In the genomic region with DNA sequence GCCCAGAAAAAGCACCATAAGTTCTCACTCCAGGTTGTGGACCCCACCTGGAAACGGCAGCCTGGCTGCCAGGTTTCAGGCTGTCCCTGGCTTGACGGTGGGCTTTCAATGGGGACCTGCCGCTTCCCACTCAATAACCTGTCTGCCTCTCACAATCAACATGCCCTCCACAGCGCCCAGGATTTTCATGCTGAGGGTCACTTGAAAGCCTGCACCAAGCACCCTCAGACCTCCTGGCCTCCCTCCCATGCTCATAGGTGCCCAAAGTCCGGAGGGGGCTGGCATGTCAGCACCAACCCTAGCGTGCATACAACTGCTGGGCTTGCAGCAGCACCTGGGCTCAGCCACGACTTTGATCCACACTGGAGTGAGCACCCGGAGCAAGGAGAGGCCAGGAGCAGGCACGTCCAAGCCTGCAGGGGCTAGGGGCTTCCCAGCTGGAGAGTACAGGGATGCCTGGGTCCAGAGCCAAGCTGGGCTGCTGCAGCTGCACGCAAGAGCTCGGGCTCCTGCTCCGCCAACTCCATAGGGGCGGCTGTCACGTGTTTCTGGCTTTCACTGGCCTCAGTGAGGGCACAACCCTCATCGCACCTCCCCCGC, we compare ENCODE assay signal across 23 cellular contexts.
"Had no signal": no experiment of that assay in that cellular context is flagged by ENCODE, and none has a peak within 500 bp of the region (broad histone marks: within the 10 kb centered on the region; RNA-seq: fewer than 3 reads in every experiment).

No MANE protein-coding gene starts in this region.

- H3K4me3 Mint-ChIP-seq: activated CD8-positive, alpha-beta memory T cell treated with anti-CD3 and anti-CD28 coated beads, Interleukin-2, amount 10 ng/mL, durations not matched to agents 7 days and 5 days; activated naive CD4-positive, alpha-beta T cell treated with anti-CD3 and anti-CD28 coated beads, Interleukin-2, amount 50 U/mL, for 24 hours; natural killer cell; T-cell had no signal

- H3K36me3 ChIP-seq: adrenal gland, esophagus muscularis mucosa, prostate gland, tibial artery, vagina had no signal

- H3K4me1 ChIP-seq: adrenal gland, esophagus muscularis mucosa, prostate gland, tibial artery, vagina had no signal

- DNase-seq: activated CD4-positive, alpha-beta T cell treated with anti-CD3 and anti-CD28 coated beads for 1 hour; activated CD4-positive, alpha-beta T cell treated with anti-CD3 and anti-CD28 coated beads, Interleukin-2, amount 50 U/mL, for 4 hours; activated CD8-positive, alpha-beta memory T cell treated with anti-CD3 and anti-CD28 coated beads, Interleukin-2, amount 10 ng/mL, durations not matched to agents 7 days and 5 days; activated T-cell treated with anti-CD3 and anti-CD28 coated beads, Interleukin-2, amount 50 U/mL, for 1 hour; adrenal gland; kidney glomerular epithelial cell; left ventricle myocardium superior; mesenchymal stem cell; natural killer cell; nucleus accumbens; stimulated activated CD4-positive, alpha-beta T cell treated with anti-CD3 and anti-CD28 coated beads, Interleukin-12 subunit alpha, Interleukin-12 subunit beta, amount 100 ng/mL, for 4 hours; stimulated activated CD4-positive, alpha-beta T cell treated with anti-CD3 and anti-CD28 coated beads, Interleukin-2, amount 100 ng/mL, for 24 hours; stimulated activated naive CD4-positive, alpha-beta T cell; T-cell; T-helper 9 cell; tibial artery had no signal

- H3K27ac Mint-ChIP-seq: activated CD8-positive, alpha-beta memory T cell treated with anti-CD3 and anti-CD28 coated beads, Interleukin-2, amount 10 ng/mL, durations not matched to agents 7 days and 5 days; activated naive CD4-positive, alpha-beta T cell treated with anti-CD3 and anti-CD28 coated beads, Interleukin-2, amount 50 U/mL, for 24 hours; activated T-helper 2 cell treated with anti-CD3 and anti-CD28 coated beads, Interferon-gamma antibody, Interleukin-2, Interleukin-4, amounts not matched to agents 10 μg/mL and 5 μg/mL and 100 μg/mL, durations not matched to agents 14 hours and 24 hours and 36 hours; natural killer cell; T-cell had no signal

- FAIRE-seq: colon had no signal

- H3K9me3 ChIP-seq: adrenal gland, esophagus muscularis mucosa, prostate gland, tibial artery, vagina had no signal

- H3K27me3 Mint-ChIP-seq: activated CD8-positive, alpha-beta memory T cell treated with anti-CD3 and anti-CD28 coated beads, Interleukin-2, amount 10 ng/mL, durations not matched to agents 7 days and 5 days; activated naive CD4-positive, alpha-beta T cell treated with anti-CD3 and anti-CD28 coated beads, Interleukin-2, amount 50 U/mL, for 24 hours; T-cell had no signal

- H3K4me3 ChIP-seq: adrenal gland, esophagus muscularis mucosa, hepatocyte, prostate gland, tibial artery, vagina had no signal

- H3K27me3 ChIP-seq: adrenal gland, esophagus muscularis mucosa, hepatocyte, tibial artery, vagina had no signal

- H3K4me1 Mint-ChIP-seq: activated CD8-positive, alpha-beta memory T cell treated with anti-CD3 and anti-CD28 coated beads, Interleukin-2, amount 10 ng/mL, durations not matched to agents 7 days and 5 days; activated naive CD4-positive, alpha-beta T cell treated with anti-CD3 and anti-CD28 coated beads, Interleukin-2, amount 50 U/mL, for 24 hours; natural killer cell; T-cell had no signal

- H3K27ac ChIP-seq: adrenal gland, esophagus muscularis mucosa, hepatocyte, prostate gland, tibial artery, vagina had no signal

- H3K79me2 ChIP-seq: hepatocyte had no signal

- H3K36me3 Mint-ChIP-seq: activated CD8-positive, alpha-beta memory T cell treated with anti-CD3 and anti-CD28 coated beads, Interleukin-2, amount 10 ng/mL, durations not matched to agents 7 days and 5 days; activated naive CD4-positive, alpha-beta T cell treated with anti-CD3 and anti-CD28 coated beads, Interleukin-2, amount 50 U/mL, for 24 hours; natural killer cell; T-cell had no signal

- H3K9me3 Mint-ChIP-seq: activated naive CD4-positive, alpha-beta T cell treated with anti-CD3 and anti-CD28 coated beads, Interleukin-2, amount 50 U/mL, for 24 hours; natural killer cell had no signal

- ATAC-seq: activated CD8-positive, alpha-beta memory T cell treated with anti-CD3 and anti-CD28 coated beads, Interleukin-2, amount 10 ng/mL, durations not matched to agents 7 days and 5 days; left ventricle myocardium superior; natural killer cell; T-cell had no signal

- H3K4me2 ChIP-seq: hepatocyte had no signal

- H2AFZ ChIP-seq: hepatocyte had no signal
